In genomic region chr14:101563352-101563653, GRCh38 we compare ENCODE assay signal across 23 cellular contexts. TPM values are rescaled to one million over a fixed set of nuclear protein-coding genes. Genes with fewer than 3 reads are reported as not detected.
DNase-seq lines count a peak whose midpoint lies in the region; TF ChIP-seq lines count a peak whose summit lies in the region.
"Had no signal": no experiment of that assay in that cellular context is flagged by ENCODE, and none has a peak within 500 bp of the region (broad histone marks: within the 10 kb centered on the region; RNA-seq: fewer than 3 reads in every experiment).

No MANE protein-coding gene starts in this region.

- H4K20me1 ChIP-seq in BLaER1 treated with 17β-estradiol and CSF1 and Interleukin-3, amounts not matched to agents 10 nM and 100 nM = peaks cover 0 to 51% (median 21%) of the 10 kb centered on the region in 11 experiments; a peak in 12 of 22 replicates
- no peaks in the 10 kb centered on the region for H4K20me1 ChIP-seq in OCI-LY7 (ENCODE audit: insufficient read depth, low read length)

- DNase-seq in OCI-LY7 (ENCODE audit: low spot score) (no peak), globus pallidus (ENCODE audit: low spot score) (no peak), islet precursor cell (no peak), HAP-1 (ENCODE audit: low spot score in 2 of 2) (no peak), cerebellar nuclear complex (lab: John Stamatoyannopoulos, UW) (no peak)
- DNase-seq: ACHN; activated CD4-positive, alpha-beta T cell treated with anti-CD3 and anti-CD28 coated beads, Interleukin-2, amount 50 U/mL, for 48 hours; HCEC 1CT; heart right ventricle; IMR-90; NCI-H1048; NCI-H2029 treated with DMSO at 0.1 percent for 48 hours; NCI-H226; NCI-H774; stimulated activated CD4-positive, alpha-beta T cell treated with anti-CD3 and anti-CD28 coated beads, Interleukin-4, amount 100 ng/mL, for 1 hour; T-helper 2 cell had no signal

- H3K27ac ChIP-seq in BLaER1 treated with 17β-estradiol and CSF1 and Interleukin-3, amounts not matched to agents 10 nM and 100 nM = peak overlapping the region in 1 of 11 experiments; percentile 14; a peak in 1 of 22 replicates
- peak overlapping the region; percentile 25 for H3K27ac ChIP-seq in OCI-LY7 (ENCODE audit: low read depth, low read length, poor library complexity, severe bottlenecking)
- H3K27ac ChIP-seq in iPS-18a (ENCODE audit: low read length) = no peak overlapping the region
- H3K27ac ChIP-seq: C4-2B, epithelial cell of prostate, heart right ventricle had no signal

- H3K79me2 ChIP-seq in OCI-LY7 (ENCODE audit: insufficient read depth, low read depth, low read length) = no peaks in the 10 kb centered on the region

- no TSS peak for BruUV-seq in OCI-LY7 (replicated peaks; lab: Mats Ljungman, UMichigan)

- POLR2A ChIA-PET in OCI-LY7 (lab: Charles Lee) = interaction anchor here (0.7 to 1.0 kb wide), 2 partner anchors 82 to 160 kb away, joined by 3 to 5 read pairs; no protein-coding TSS in a partner anchor

- no peak for TF ChIP-seq CTCF in OCI-LY7 (conservative IDR thresholded peaks at IDR 0.05; ENCODE audit: low read length)

- peaks cover 12 to 27% (median 18%) of the 10 kb centered on the region in 11 experiments for H3K9me3 ChIP-seq in BLaER1 treated with 17β-estradiol and CSF1 and Interleukin-3, amounts not matched to agents 10 nM and 100 nM (replicated peaks in 1 of 11)
- H3K9me3 ChIP-seq in OCI-LY7 (ENCODE audit: low read length) (no peaks in the 10 kb centered on the region), iPS-18a (ENCODE audit: control insufficient read depth, low read depth, low read length) (peaks cover 7% of the 10 kb centered on the region), neuron (ENCODE audit: low read length) (peaks cover 8% of the 10 kb centered on the region), HAP-1 (no peaks in the 10 kb centered on the region)
- H3K9me3 ChIP-seq: SK-N-SH had no signal

- H3K4me1 ChIP-seq in BLaER1 treated with 17β-estradiol and CSF1 and Interleukin-3, amounts not matched to agents 10 nM and 100 nM = peaks cover 11 to 40% (median 30%) of the 10 kb centered on the region in 10 experiments; a peak in 17 of 20 replicates
- H3K4me1 ChIP-seq in OCI-LY7 (ENCODE audit: insufficient read depth, low read length, poor library complexity, severe bottlenecking) (peaks cover 18% of the 10 kb centered on the region), iPS-18a (ENCODE audit: control insufficient read depth, low read depth, low read length) (peaks cover 7% of the 10 kb centered on the region), neuron (ENCODE audit: insufficient read depth, low read length) (peaks cover 30% of the 10 kb centered on the region), HAP-1 (no peaks in the 10 kb centered on the region)

- H3K4me3 ChIP-seq in BLaER1 treated with 17β-estradiol and CSF1 and Interleukin-3, amounts not matched to agents 10 nM and 100 nM = peak overlapping the region in 7 of 10 experiments; percentile 13 to 48 (median 30); a peak in 6 of 20 replicates
- H3K4me3 ChIP-seq in OCI-LY7 (ENCODE audit: low read depth, low read length, poor library complexity, severe bottlenecking) = peak overlapping the region; percentile 32
- H3K4me3 ChIP-seq in iPS-18a (ENCODE audit: low read length) = peak overlapping the region; percentile 57
- H3K4me3 ChIP-seq in neuron (ENCODE audit: low read length) = peak overlapping the region; percentile 36
- no peak overlapping the region for H3K4me3 ChIP-seq in HAP-1
- H3K4me3 ChIP-seq: heart right ventricle, mucosa of descending colon had no signal

- H3K4me2 ChIP-seq in BLaER1 treated with 17β-estradiol and CSF1 and Interleukin-3, amounts not matched to agents 10 nM and 100 nM = peak overlapping the region; percentile 16 to 79 (median 67); a peak in 19 of 22 replicates
- H3K4me2 ChIP-seq in OCI-LY7 (ENCODE audit: low read length) = peak overlapping the region; percentile 64
- H3K4me2 ChIP-seq: SK-N-SH had no signal

- H2AFZ ChIP-seq in OCI-LY7 (ENCODE audit: low read length) (peak overlapping the region; percentile 48; the same call in 1 of the 2 replicates), neuron (ENCODE audit: low read depth, low read length) (no peak overlapping the region)

- no peaks in the 10 kb centered on the region for H3K36me3 ChIP-seq in BLaER1 treated with 17β-estradiol and CSF1 and Interleukin-3, amounts not matched to agents 10 nM and 100 nM
- no peaks in the 10 kb centered on the region for H3K36me3 ChIP-seq in OCI-LY7 (ENCODE audit: insufficient read depth, low read length)
- no peaks in the 10 kb centered on the region for H3K36me3 ChIP-seq in iPS-18a (ENCODE audit: control insufficient read depth, low read depth, low read length)
- H3K36me3 ChIP-seq in neuron (ENCODE audit: insufficient read depth, low read length) = no peaks in the 10 kb centered on the region
- no peaks in the 10 kb centered on the region for H3K36me3 ChIP-seq in HAP-1 (replicated peaks)
- H3K36me3 ChIP-seq: heart right ventricle had no signal

- peaks cover 86 to 97% (median 93%) of the 10 kb centered on the region in 11 experiments for H3K27me3 ChIP-seq in BLaER1 treated with 17β-estradiol and CSF1 and Interleukin-3, amounts not matched to agents 10 nM and 100 nM
- H3K27me3 ChIP-seq in iPS-18a (ENCODE audit: control insufficient read depth, insufficient read depth, low read length) = peaks cover 92% of the 10 kb centered on the region
- peaks cover 77% of the 10 kb centered on the region for H3K27me3 ChIP-seq in neuron (ENCODE audit: insufficient read depth, low read length)
- peaks cover 23% of the 10 kb centered on the region for H3K27me3 ChIP-seq in HAP-1 (ENCODE audit: low read depth)

- H3K9me2 ChIP-seq in OCI-LY7 (ENCODE audit: insufficient read depth, low read length) = no peaks in the 10 kb centered on the region
- H3K9me2 ChIP-seq: SK-N-SH had no signal

- intact Hi-C loops in OCI-LY7 (cut with micrococcal nuclease; ENCODE audit: unreplicated experiment) = loop anchor here (10.0 kb wide), 1 partner anchor 199 kb away; no protein-coding TSS in a partner anchor

- CTCF ChIA-PET in OCI-LY7 (lab: Charles Lee; ENCODE audit: unreplicated experiment) = interaction anchor here (0.6 kb wide), 1 partner anchor 709 kb away, joined by 3 read pairs; no protein-coding TSS in a partner anchor

- in situ Hi-C loops in HAP-1 (cut with MboI; ENCODE audit: low sequenced_read_pairs) = no loop called here

- peak overlapping the region in 2 of 11 experiments; percentile 6 to 28; a peak in 1 of 22 replicates for H3K9ac ChIP-seq in BLaER1 treated with 17β-estradiol and CSF1 and Interleukin-3, amounts not matched to agents 10 nM and 100 nM
- H3K9ac ChIP-seq in iPS-18a (ENCODE audit: low read length) = no peak overlapping the region
- H3K9ac ChIP-seq: SK-N-SH had no signal

RNA-seq across cellular contexts. Expression of gene DIO3, which starts 2.0 kb away (rescaled TPM):
- 0.10 TPM in 1 of 2 replicates, not detected in the other for total RNA-seq in OCI-LY7 (2014; rRNA removed; shearing (Covaris generic))
- total RNA-seq in OCI-LY7 (2022) = not detected in 2 replicates
- total RNA-seq: IMR-90 had no signal
